In genomic region chr2:95307878-95308277, GRCh38 we compare ENCODE assay signal across 18 cellular contexts. TPM values are rescaled to one million over a fixed set of nuclear protein-coding genes. Genes with fewer than 3 reads are reported as not detected.
DNase-seq lines count a peak whose midpoint lies in the region; ATAC-seq, FAIRE-seq and TF ChIP-seq lines count a peak whose summit lies in the region.
"Had no signal": no experiment of that assay in that cellular context is flagged by ENCODE, and none has a peak within 500 bp of the region (broad histone marks: within the 10 kb centered on the region; RNA-seq: fewer than 3 reads in every experiment).

No MANE protein-coding gene starts in this region.

- SMC1A ChIA-PET in GM12878 (lab: Charles Lee; ENCODE audit: uncharacterized antibody, unreplicated experiment) = no interaction called here

- intact Hi-C loops in GM12878 (cut with micrococcal nuclease; ENCODE audit: unreplicated experiment) = no loop called here

- CTCF ChIA-PET in GM12878 (lab: Yijun Ruan, JAX) = no interaction called here

- H3K27ac ChIP-seq in 22Rv1 (peak overlapping the region; percentile 94; the same call in 1 of the 2 replicates), GM12878 (ENCODE audit: control insufficient read depth, insufficient read depth) (no peak overlapping the region), substantia nigra (ENCODE audit: low read depth, low read length, poor library complexity, severe bottlenecking) (peak overlapping the region; percentile 40)
- H3K27ac ChIP-seq: BLaER1 treated with 17β-estradiol and CSF1 and Interleukin-3, amounts not matched to agents 10 nM and 100 nM had no signal

- H3K4me2 ChIP-seq in GM12878 (ENCODE audit: control insufficient read depth, insufficient read depth) = no peak overlapping the region
- H3K4me2 ChIP-seq: BLaER1 treated with 17β-estradiol and CSF1 and Interleukin-3, amounts not matched to agents 10 nM and 100 nM; GM23338 had no signal

- in situ Hi-C loops in GM12878 (cut with MboI) = no loop called here

- FAIRE-seq in GM12878 (lab: Jason Lieb, UNC) = no peak
- FAIRE-seq: GM12891 had no signal

- H3K36me3 Mint-ChIP-seq in glutamatergic neuron (ENCODE audit: unreplicated experiment) = no peaks in the 10 kb centered on the region
- H3K36me3 Mint-ChIP-seq: CD4-positive, CD25-positive, alpha-beta regulatory T cell had no signal

- TF ChIP-seq POLR2A in GM12878 (IDR thresholded peaks at IDR 0.05; ENCODE audit: low read depth, low read length) = no peak

- no peak overlapping the region for H3K4me3 ChIP-seq in GM12878
- H3K4me3 ChIP-seq: BLaER1 treated with 17β-estradiol and CSF1 and Interleukin-3, amounts not matched to agents 10 nM and 100 nM; GM23338 had no signal

- peaks cover 18% of the 10 kb centered on the region for H3K4me1 Mint-ChIP-seq in glutamatergic neuron (ENCODE audit: low read depth, unreplicated experiment)
- H3K4me1 Mint-ChIP-seq: CD4-positive, CD25-positive, alpha-beta regulatory T cell had no signal

- H3K9me3 ChIP-seq in GM12878 (replicated peaks; ENCODE audit: control insufficient read depth, insufficient read depth, low read length) = no peaks in the 10 kb centered on the region
- H3K9me3 ChIP-seq: BLaER1 treated with 17β-estradiol and CSF1 and Interleukin-3, amounts not matched to agents 10 nM and 100 nM had no signal

- no peak overlapping the region for H3K4me3 Mint-ChIP-seq in glutamatergic neuron (ENCODE audit: unreplicated experiment)
- H3K4me3 Mint-ChIP-seq: CD4-positive, CD25-positive, alpha-beta regulatory T cell; GM23338 had no signal

- TF ChIP-seq RAD21 in GM12878 (IDR thresholded peaks at IDR 0.05; ENCODE audit: insufficient read depth, low read depth, low read length) = no peak

- no peaks in the 10 kb centered on the region; the same call in 1 of the 2 replicates for H4K20me1 ChIP-seq in GM12878 (ENCODE audit: control insufficient read depth, insufficient read depth)

- RAD21 ChIA-PET in GM12878 (lab: Charles Lee; ENCODE audit: unreplicated experiment) = no interaction called here

- no peak for TF ChIP-seq EP300 in GM12878 (IDR thresholded peaks at IDR 0.05; ENCODE audit: borderline replicate concordance in 1 of 2, control insufficient read depth in 1 of 2, low read depth in 2 of 2, low read length in 2 of 2)

- no peak overlapping the region for H3K9ac ChIP-seq in GM12878 (ENCODE audit: control insufficient read depth, insufficient read depth, low read length)
- H3K9ac ChIP-seq: BLaER1 treated with 17β-estradiol and CSF1 and Interleukin-3, amounts not matched to agents 10 nM and 100 nM had no signal

- peaks cover 10% of the 10 kb centered on the region for H3K27me3 Mint-ChIP-seq in glutamatergic neuron (ENCODE audit: unreplicated experiment)
- H3K27me3 Mint-ChIP-seq: CD4-positive, CD25-positive, alpha-beta regulatory T cell had no signal

- H3K36me3 ChIP-seq in GM12878 (ENCODE audit: control insufficient read depth in 2 of 2, insufficient read depth in 2 of 2, low read length in 1 of 2) = no peaks in the 10 kb centered on the region
- H3K36me3 ChIP-seq: BLaER1 treated with 17β-estradiol and CSF1 and Interleukin-3, amounts not matched to agents 10 nM and 100 nM had no signal

- H3K27ac Mint-ChIP-seq in glutamatergic neuron (ENCODE audit: unreplicated experiment) = peak overlapping the region; percentile 13
- H3K27ac Mint-ChIP-seq: CD4-positive, CD25-positive, alpha-beta regulatory T cell; GM23338 had no signal

- ATAC-seq in GM12878 (no peak), HG03175 (IDR thresholded peaks at IDR 0.05; ENCODE audit: unreplicated experiment) (no peak)

- peaks cover 7% of the 10 kb centered on the region for H3K9me3 Mint-ChIP-seq in glutamatergic neuron (ENCODE audit: unreplicated experiment)
- H3K9me3 Mint-ChIP-seq: GM23338 had no signal

- POLR2A ChIA-PET in GM12878 (lab: Charles Lee) = no interaction called here

- no peak overlapping the region for H2AFZ ChIP-seq in GM12878 (ENCODE audit: control insufficient read depth, low read depth, low read length)
- H2AFZ ChIP-seq: GM23338 had no signal

- no TSS peak for BruUV-seq in GM12878 (replicated peaks; lab: Mats Ljungman, UMichigan)

- H3K27me3 ChIP-seq in GM12878 (replicated peaks in 1 of 2; ENCODE audit: control insufficient read depth in 2 of 2, insufficient read depth in 2 of 2, low read length in 1 of 2) = no peaks in the 10 kb centered on the region; a peak in 2 of 4 replicates

- DNase-seq in GM12878 (ENCODE audit: low read depth, low spot score) (no peak), glutamatergic neuron (no peak), substantia nigra (lab: John Stamatoyannopoulos, UW) (no peak), NCI-H146 treated with DMSO at 0.1 percent for 48 hours (lab: John Stamatoyannopoulos, UW; ENCODE audit: unreplicated experiment) (no peak), NOMO-1 treated with DMSO at 0.1 percent for 48 hours (lab: John Stamatoyannopoulos, UW; ENCODE audit: unreplicated experiment) (no peak), NCI-H69 (lab: John Stamatoyannopoulos, UW) (no peak)
- DNase-seq: ACHN; Calu3; CD4-positive, CD25-positive, alpha-beta regulatory T cell; DMS 273 treated with DMSO at 0.1 percent for 48 hours; DMS79; H7 had no signal

- no peak for TF ChIP-seq CTCF in 22Rv1 (IDR thresholded peaks at IDR 0.05)
- no peak for TF ChIP-seq CTCF in GM12878 (IDR thresholded peaks at IDR 0.05 in 2 of 3, conservative IDR thresholded peaks at IDR 0.05 in 1 of 3; ENCODE audit: control insufficient read depth in 2 of 3, extremely low read depth in 1 of 3, insufficient read depth in 1 of 3, low read depth in 3 of 3, low read length in 3 of 3)
- TF ChIP-seq CTCF in glutamatergic neuron (IDR thresholded peaks at IDR 0.05; ENCODE audit: partially characterized antibody, unreplicated experiment) = no peak

- 21% methylated on average over 8 of the region's 8 CpGs for WGBS in GM12878 (ENCODE audit: insufficient coverage, insufficient replicate concordance, low lambda C conversion rate, missing lambda C conversion rate)

- H3K4me1 ChIP-seq in GM12878 (ENCODE audit: control insufficient read depth, insufficient read depth, low read length) = no peaks in the 10 kb centered on the region

- no peaks in the 10 kb centered on the region for H3K79me2 ChIP-seq in GM12878 (ENCODE audit: control insufficient read depth, insufficient read depth, low read length)

TF ChIP-seq in GM12878, 131 proteins besides CTCF, POLR2A, EP300 and RAD21 (continues in another document):
- TF ChIP-seq BCL3 (IDR thresholded peaks at IDR 0.05; ENCODE audit: borderline replicate concordance, insufficient read depth, low read depth, low read length, poor library complexity, severe bottlenecking) = peak; percentile 19

RNA-seq across cellular contexts. Expression of gene KCNIP3, which starts 10.7 kb away (rescaled TPM):
- 1.1 TPM in 1 of 2 replicates, not detected in the other for total RNA-seq in GM12878 (2013; cell fraction: nucleolus; rRNA removed)
- not detected in 2 replicates for total RNA-seq in GM12878 (2014; rRNA removed)
- total RNA-seq in GM12878 (2014; rRNA removed; fragmentation: Illumina TruSeq; extraction: Trizol) = not detected in 2 replicates
- not detected in 2 replicates for total RNA-seq in GM12878 (2021)
- not detected for polyA plus RNA-seq in GM12878 (2011; ENCODE audit: low read depth)
- not detected in 2 replicates for polyA plus RNA-seq in GM12878 (2011; rRNA removed)
- polyA plus RNA-seq in GM12878 (2011; cell fraction: cytosol; rRNA removed) = not detected in 2 replicates
- polyA plus RNA-seq in GM12878 (2011; cell fraction: nucleus; rRNA removed) = 0.19 TPM in 1 of 2 replicates, not detected in the other
- polyA plus RNA-seq in GM12878 (2012) = not detected in 2 replicates
- not detected in 2 replicates for polyA plus RNA-seq in GM12878 (2014; fragmentation: Illumina TruSeq; extraction: Trizol)
- not detected for polyA plus RNA-seq in GM12878 (2014; fragmentation: Nextera tagmentation; extraction: Ambion mirVana)
- not detected in 2 replicates for polyA plus RNA-seq in GM12878 (2014; rRNA removed)
- not detected for polyA plus RNA-seq in GM12878 (2016; fragmentation: Nextera tagmentation; extraction: Ambion mirVana)
- polyA minus RNA-seq in GM12878 (2011; rRNA and poly(A)+ RNA removed) = not detected in 2 replicates
- polyA minus RNA-seq in GM12878 (2011; cell fraction: cytosol; rRNA and poly(A)+ RNA removed) = not detected in 2 replicates
- not detected in 2 replicates for polyA minus RNA-seq in GM12878 (2011; cell fraction: nucleus; rRNA and poly(A)+ RNA removed)
- total RNA-seq in glutamatergic neuron (ENCODE audit: unreplicated experiment) = 7.3 TPM
- total RNA-seq: CD4-positive, CD25-positive, alpha-beta regulatory T cell; G401 had no signal
- polyA plus RNA-seq: CD4-positive, CD25-positive, alpha-beta regulatory T cell had no signal

RNA-seq across cellular contexts. Expression of gene PROM2, which starts 33.6 kb away (rescaled TPM):
- 2.2 and 5.2 TPM in 2 replicates for total RNA-seq in GM12878 (2013; cell fraction: nucleolus; rRNA removed)
- total RNA-seq in GM12878 (2014; rRNA removed) (not detected in 2 replicates), GM12878 (2014; rRNA removed; fragmentation: Illumina TruSeq; extraction: Trizol) (not detected in 2 replicates), GM12878 (2021) (not detected in 2 replicates), glutamatergic neuron (ENCODE audit: unreplicated experiment) (5.4 TPM)
- not detected for polyA plus RNA-seq in GM12878 (2011; ENCODE audit: low read depth)
- polyA plus RNA-seq in GM12878 (2011; rRNA removed) (0.04 TPM in 1 of 2 replicates, not detected in the other), GM12878 (2014; fragmentation: Illumina TruSeq; extraction: Trizol) (0.01 TPM in 1 of 2 replicates, not detected in the other), GM12878 (2014; fragmentation: Nextera tagmentation; extraction: Ambion mirVana) (not detected), GM12878 (2014; rRNA removed) (0.04 TPM in 1 of 2 replicates, not detected in the other), GM12878 (2016; fragmentation: Nextera tagmentation; extraction: Ambion mirVana) (not detected)
- 0.03 and 0.04 TPM in 2 replicates for polyA plus RNA-seq in GM12878 (2011; cell fraction: cytosol; rRNA removed)
- polyA plus RNA-seq in GM12878 (2011; cell fraction: nucleus; rRNA removed) = 0.25 and 1.6 TPM in 2 replicates
- not detected in 2 replicates for polyA plus RNA-seq in GM12878 (2012)
- 0.05 and 0.22 TPM in 2 replicates for polyA minus RNA-seq in GM12878 (2011; rRNA and poly(A)+ RNA removed)
- polyA minus RNA-seq in GM12878 (2011; cell fraction: cytosol; rRNA and poly(A)+ RNA removed) = not detected in 2 replicates
- polyA minus RNA-seq in GM12878 (2011; cell fraction: nucleus; rRNA and poly(A)+ RNA removed) = under 0.01 and 0.96 TPM in 2 replicates
- polyA plus RNA-seq: CD4-positive, CD25-positive, alpha-beta regulatory T cell had no signal
